8 cellular contexts compared by ENCODE assay signal in genomic region chr5:112419596-112420110, GRCh38. TPM values are rescaled to one million over a fixed set of nuclear protein-coding genes. Genes with fewer than 3 reads are reported as not detected.
DNase-seq lines count a peak whose midpoint lies in the region; ATAC-seq and TF ChIP-seq lines count a peak whose summit lies in the region.

No MANE protein-coding gene starts in this region.

- peak overlapping the region; percentile 61 for H3K4me3 Mint-ChIP-seq in activated CD4-positive, alpha-beta T cell treated with anti-CD3 and anti-CD28 coated beads, Interleukin-2, amount 10 ng/mL, durations not matched to agents 7 days and 5 days
- peak overlapping the region; percentile 65 for H3K4me3 Mint-ChIP-seq in activated naive CD8-positive, alpha-beta T cell
- peak overlapping the region; percentile 87 for H3K4me3 Mint-ChIP-seq in progenitor cell of endocrine pancreas (ENCODE audit: low read depth)

- DNase-seq in activated CD4-positive, alpha-beta T cell treated with anti-CD3 and anti-CD28 coated beads, Interleukin-2, amount 10 ng/mL, durations not matched to agents 7 days and 5 days = no peak
- DNase-seq in activated CD4-positive, alpha-beta T cell treated with anti-CD3 and anti-CD28 coated beads, Interleukin-2, amount 50 U/mL, for 4 hours = no peak
- DNase-seq in H4 (ENCODE audit: low spot score) (peak; percentile 40), KBM-7 (peak; percentile 23), heart right ventricle (peak; percentile 74 to 77), progenitor cell of endocrine pancreas (ENCODE audit: low spot score, unreplicated experiment) (peak; percentile 51), NCI-H2196 (lab: John Stamatoyannopoulos, UW; ENCODE audit: unreplicated experiment) (no peak)

- peaks cover 70% of the 10 kb centered on the region for H3K27me3 Mint-ChIP-seq in activated CD4-positive, alpha-beta T cell treated with anti-CD3 and anti-CD28 coated beads, Interleukin-2, amount 10 ng/mL, durations not matched to agents 7 days and 5 days
- H3K27me3 Mint-ChIP-seq in activated naive CD8-positive, alpha-beta T cell = peaks cover 36% of the 10 kb centered on the region
- peaks cover 29% of the 10 kb centered on the region for H3K27me3 Mint-ChIP-seq in progenitor cell of endocrine pancreas

- TF ChIP-seq CTCF in heart right ventricle (IDR thresholded peaks at IDR 0.05) (no peak), progenitor cell of endocrine pancreas (IDR thresholded peaks at IDR 0.05; ENCODE audit: unreplicated experiment) (no peak)

- 0% methylated on average over 50 to 57 of the region's 57 CpGs for WGBS in heart right ventricle, 2 donors

- in situ Hi-C loops in KBM-7 (cut with MboI; ENCODE audit: low pct_unique_long_range_greater_than_20kb, low sequenced_read_pairs) = no loop called here

- peak overlapping the region; percentile 50 for H3K27ac Mint-ChIP-seq in activated CD4-positive, alpha-beta T cell treated with anti-CD3 and anti-CD28 coated beads, Interleukin-2, amount 10 ng/mL, durations not matched to agents 7 days and 5 days
- H3K27ac Mint-ChIP-seq in activated naive CD8-positive, alpha-beta T cell = no peak overlapping the region
- H3K27ac Mint-ChIP-seq in progenitor cell of endocrine pancreas = peak overlapping the region; percentile 83

- H3K27me3 ChIP-seq in heart right ventricle = peaks cover 0 to 51% (median 0%) of the 10 kb centered on the region in 7 donors

- CTCF ChIA-PET in activated CD4-positive, alpha-beta T cell treated with anti-CD3 and anti-CD28 coated beads, Interleukin-2, amount 10 ng/mL, durations not matched to agents 7 days and 5 days (lab: Charles Lee) = interaction anchor here (1.7 to 2.5 kb wide), 3 partner anchors 9 to 244 kb away, joined by 4 to 8 read pairs (median 4); no protein-coding TSS in a partner anchor

- H3K9me3 ChIP-seq in heart right ventricle = no peaks in the 10 kb centered on the region

- no peaks in the 10 kb centered on the region for H3K36me3 ChIP-seq in heart right ventricle

- peak; percentile 76 to 93 (median 80) for ATAC-seq in heart right ventricle

- H3K36me3 Mint-ChIP-seq in activated CD4-positive, alpha-beta T cell treated with anti-CD3 and anti-CD28 coated beads, Interleukin-2, amount 10 ng/mL, durations not matched to agents 7 days and 5 days (ENCODE audit: low read depth) = no peaks in the 10 kb centered on the region
- H3K36me3 Mint-ChIP-seq in activated naive CD8-positive, alpha-beta T cell = no peaks in the 10 kb centered on the region
- H3K36me3 Mint-ChIP-seq in progenitor cell of endocrine pancreas (ENCODE audit: insufficient read depth) = no peaks in the 10 kb centered on the region

- H3K4me1 Mint-ChIP-seq in activated CD4-positive, alpha-beta T cell treated with anti-CD3 and anti-CD28 coated beads, Interleukin-2, amount 10 ng/mL, durations not matched to agents 7 days and 5 days = peaks cover 18% of the 10 kb centered on the region
- peaks cover 11% of the 10 kb centered on the region for H3K4me1 Mint-ChIP-seq in activated naive CD8-positive, alpha-beta T cell (ENCODE audit: low read depth)
- peaks cover 25% of the 10 kb centered on the region for H3K4me1 Mint-ChIP-seq in progenitor cell of endocrine pancreas (ENCODE audit: low read depth)

- intact Hi-C loops in heart right ventricle (cut with DNase I) = loop anchor here (1.0 to 10.0 kb wide), 12 partner anchors 85 to 259 kb away; no protein-coding TSS in a partner anchor

- H3K4me1 ChIP-seq in heart right ventricle = peaks cover 4 to 51% (median 28%) of the 10 kb centered on the region in 9 donors

- POLR2A ChIA-PET in activated CD4-positive, alpha-beta T cell treated with anti-CD3 and anti-CD28 coated beads, Interleukin-2, amount 10 ng/mL, durations not matched to agents 7 days and 5 days (lab: Charles Lee) = no interaction called here

- H3K27ac ChIP-seq in heart right ventricle = peak overlapping the region; percentile 78 to 97 (median 92)

- H3K4me3 ChIP-seq in heart right ventricle = peak overlapping the region; percentile 52 to 95 (median 87)

- H3K9me3 Mint-ChIP-seq in activated CD4-positive, alpha-beta T cell treated with anti-CD3 and anti-CD28 coated beads, Interleukin-2, amount 10 ng/mL, durations not matched to agents 7 days and 5 days = no peaks in the 10 kb centered on the region
- H3K9me3 Mint-ChIP-seq in activated naive CD8-positive, alpha-beta T cell (ENCODE audit: low read depth) = no peaks in the 10 kb centered on the region
- H3K9me3 Mint-ChIP-seq in progenitor cell of endocrine pancreas (ENCODE audit: low read depth) = no peaks in the 10 kb centered on the region

RNA-seq across cellular contexts. Expression of gene EPB41L4A, which starts 0.6 kb away (rescaled TPM):
- 1 to 10 TPM in 1 of 2 experiments, under 1 TPM in 1; 0.62 to 1.2 TPM for total RNA-seq in activated CD4-positive, alpha-beta T cell treated with anti-CD3 and anti-CD28 coated beads, Interleukin-2, amount 10 ng/mL, durations not matched to agents 7 days and 5 days
- total RNA-seq in H4 (2014; rRNA removed; shearing (Covaris generic)) = 0.87 and 2.3 TPM in 2 replicates
- total RNA-seq in heart right ventricle (10 to 100 TPM; 12.6 to 28.4 (median 18.2) TPM), progenitor cell of endocrine pancreas (34.2 and 37.7 TPM in 2 replicates)
- 1 to 10 TPM; 6.2 to 8.3 TPM for polyA plus RNA-seq in heart right ventricle

Comparison
In these comparisons a context has a peak if more than half of its experiments do, and no peak if none do; other contexts are left out.
1. DNase-seq: peak in H4 (single experiment), KBM-7 (single experiment), heart right ventricle (2 of 2) and progenitor cell of endocrine pancreas (single experiment); none in activated CD4-positive, alpha-beta T cell treated with anti-CD3 and anti-CD28 coated beads, Interleukin-2, amount 10 ng/mL, durations not matched to agents 7 days and 5 days (single experiment), activated CD4-positive, alpha-beta T cell treated with anti-CD3 and anti-CD28 coated beads, Interleukin-2, amount 50 U/mL, for 4 hours (0 of 2) and NCI-H2196 (single experiment).
2. Peak in every context shown above with its lines, with median percentiles within 50 percentile points of each other: H3K4me3 Mint-ChIP-seq.